ENCODE assay signal across 8 cellular contexts in genomic region chr1:161226759-161227158, GRCh38. TPM values are rescaled to one million over a fixed set of nuclear protein-coding genes. Genes with fewer than 3 reads are reported as not detected.
DNase-seq lines count a peak whose midpoint lies in the region; ATAC-seq and TF ChIP-seq lines count a peak whose summit lies in the region.

No MANE protein-coding gene starts in this region.

- H3K27ac ChIP-seq in CD8-positive, alpha-beta T cell (ENCODE audit: low read depth, low read length), result no peak overlapping the region

- TF ChIP-seq CTCF in CD8-positive, alpha-beta T cell (IDR thresholded peaks at IDR 0.05), result no peak
- no peak for TF ChIP-seq CTCF in neural crest cell (conservative IDR thresholded peaks at IDR 0.05)

- H3K36me3 Mint-ChIP-seq in CD8-positive, alpha-beta T cell, result peaks cover 30% of the 10 kb centered on the region
- H3K36me3 Mint-ChIP-seq in dendritic cell treated with granulocyte-macrophage colony-stimulating factor and Interleukin-4, amounts not matched to agents 40 ng/mL and 50 ng/mL, for 4 days (ENCODE audit: low read depth), result peaks cover 66% of the 10 kb centered on the region
- H3K36me3 Mint-ChIP-seq in neural crest cell (ENCODE audit: low read depth), result no peaks in the 10 kb centered on the region

- no peaks in the 10 kb centered on the region for H3K9me3 Mint-ChIP-seq in CD8-positive, alpha-beta T cell
- H3K9me3 Mint-ChIP-seq in dendritic cell treated with granulocyte-macrophage colony-stimulating factor and Interleukin-4, amounts not matched to agents 40 ng/mL and 50 ng/mL, for 4 days, result no peaks in the 10 kb centered on the region
- H3K9me3 Mint-ChIP-seq in neural crest cell, result peaks cover 6% of the 10 kb centered on the region

- no peaks in the 10 kb centered on the region for H3K27me3 ChIP-seq in CD8-positive, alpha-beta T cell (ENCODE audit: insufficient read depth, low read length)

- ATAC-seq in CD8-positive, alpha-beta T cell, result no peak
- ATAC-seq in HG02852 (IDR thresholded peaks at IDR 0.05; ENCODE audit: unreplicated experiment) (no peak), HG02571 (IDR thresholded peaks at IDR 0.05; ENCODE audit: unreplicated experiment) (no peak)
- no peak for ATAC-seq in activated CD4-positive, CD25-positive, alpha-beta regulatory T cell treated with anti-CD3 and anti-CD28 coated beads, Interleukin-2, amount 50 U/mL, for 24 hours

- intact Hi-C loops in CD8-positive, alpha-beta T cell (cut with DNase I, micrococcal nuclease), result loop anchor here (1.0 to 10.0 kb wide), 9 partner anchors 65 to 518 kb away; partner anchors contain the start of genes CFAP126 (in 2 of the 2), DUSP12 (in 1 of the 2), SDHC (in 1 of the 2) and USF1 (in 1 of the 2)
- intact Hi-C loops in dendritic cell treated with granulocyte-macrophage colony-stimulating factor and Interleukin-4, amounts not matched to agents 40 ng/mL and 50 ng/mL, for 4 days (cut with micrococcal nuclease), result loop anchor here (1.0 to 5.0 kb wide), 4 partner anchors 64 to 156 kb away; partner anchors contain the start of genes CFAP126 and SDHC

- H3K27me3 Mint-ChIP-seq in CD8-positive, alpha-beta T cell (ENCODE audit: low read depth), result no peaks in the 10 kb centered on the region
- no peaks in the 10 kb centered on the region for H3K27me3 Mint-ChIP-seq in dendritic cell treated with granulocyte-macrophage colony-stimulating factor and Interleukin-4, amounts not matched to agents 40 ng/mL and 50 ng/mL, for 4 days
- H3K27me3 Mint-ChIP-seq in neural crest cell (ENCODE audit: low read depth), result no peaks in the 10 kb centered on the region

- no peaks in the 10 kb centered on the region for H3K36me3 ChIP-seq in CD8-positive, alpha-beta T cell (ENCODE audit: insufficient read depth, low read length)

- peaks cover 37% of the 10 kb centered on the region for H3K4me1 ChIP-seq in CD8-positive, alpha-beta T cell (ENCODE audit: insufficient read depth, low read length)

- H3K4me3 ChIP-seq in CD8-positive, alpha-beta T cell (ENCODE audit: low read depth, low read length), result peak overlapping the region; percentile 95

- POLR2A ChIA-PET in CD8-positive, alpha-beta T cell (lab: Charles Lee), result interaction anchor here (1.9 to 2.2 kb wide), 4 partner anchors 24 to 87 kb away, joined by 8 to 42 read pairs (median 16); partner anchors contain the start of genes NDUFS2 and SDHC

- H3K4me3 Mint-ChIP-seq in CD8-positive, alpha-beta T cell, result peak overlapping the region; percentile 100
- H3K4me3 Mint-ChIP-seq in dendritic cell treated with granulocyte-macrophage colony-stimulating factor and Interleukin-4, amounts not matched to agents 40 ng/mL and 50 ng/mL, for 4 days, result peak overlapping the region; percentile 100
- H3K4me3 Mint-ChIP-seq in neural crest cell, result peak overlapping the region; percentile 99

- DNase-seq in CD8-positive, alpha-beta T cell, result no peak
- DNase-seq in NCI-H526 (lab: John Stamatoyannopoulos, UW) (peak; percentile 58 to 64), neural crest cell (ENCODE audit: low read depth, low spot score) (no peak)
- no peak for DNase-seq in activated CD4-positive, CD25-positive, alpha-beta regulatory T cell (lab: John Stamatoyannopoulos, UW)

- CTCF ChIA-PET in CD8-positive, alpha-beta T cell (lab: Charles Lee), result interaction anchor here (0.5 to 12.0 kb wide), 23 partner anchors 9 to 158 kb away, joined by 3 to 191 read pairs (median 11); partner anchors contain the start of genes ADAMTS4, FCER1G, NDUFS2 and NIT1

- no peaks in the 10 kb centered on the region for H3K9me3 ChIP-seq in CD8-positive, alpha-beta T cell (ENCODE audit: low read length)

- peaks cover 43% of the 10 kb centered on the region for H3K4me1 Mint-ChIP-seq in CD8-positive, alpha-beta T cell (ENCODE audit: low read depth)
- H3K4me1 Mint-ChIP-seq in dendritic cell treated with granulocyte-macrophage colony-stimulating factor and Interleukin-4, amounts not matched to agents 40 ng/mL and 50 ng/mL, for 4 days (ENCODE audit: low read depth), result peaks cover 61% of the 10 kb centered on the region
- peaks cover 29% of the 10 kb centered on the region for H3K4me1 Mint-ChIP-seq in neural crest cell

- peak overlapping the region; percentile 49 for H3K27ac Mint-ChIP-seq in CD8-positive, alpha-beta T cell
- peak overlapping the region; percentile 94 for H3K27ac Mint-ChIP-seq in dendritic cell treated with granulocyte-macrophage colony-stimulating factor and Interleukin-4, amounts not matched to agents 40 ng/mL and 50 ng/mL, for 4 days
- H3K27ac Mint-ChIP-seq in neural crest cell (ENCODE audit: unreplicated experiment), result peak overlapping the region; percentile 62

RNA-seq across cellular contexts. Expression of gene TOMM40L, which starts 0.9 kb away (rescaled TPM):
- 1 to 10 TPM; 4.7 to 4.9 TPM for total RNA-seq in CD8-positive, alpha-beta T cell
- total RNA-seq in neural crest cell, result 17.2 and 17.9 TPM in 2 replicates

RNA-seq across cellular contexts. Expression of gene APOA2, which starts 3.3 kb away (rescaled TPM):
- total RNA-seq in CD8-positive, alpha-beta T cell, result not detected
- not detected in 2 replicates for total RNA-seq in neural crest cell

RNA-seq across cellular contexts. Expression of gene NR1I3, which starts 11.2 kb away (rescaled TPM):
- total RNA-seq in CD8-positive, alpha-beta T cell, result not detected
- total RNA-seq in neural crest cell, result not detected in 2 replicates

RNA-seq across cellular contexts. Expression of gene FCER1G, which starts 11.7 kb away (rescaled TPM):
- total RNA-seq in CD8-positive, alpha-beta T cell, result 1 to 10 TPM in 1 of 2 experiments, under 1 TPM in 1; 0.67 to 1.4 TPM
- total RNA-seq in neural crest cell, result 0.93 and 1.6 TPM in 2 replicates

RNA-seq across cellular contexts. Expression of gene NDUFS2, which starts 24.6 kb away (rescaled TPM):
- 10 to 100 TPM; 53.0 to 63.4 TPM for total RNA-seq in CD8-positive, alpha-beta T cell
- 106 and 108 TPM in 2 replicates for total RNA-seq in neural crest cell

Comparison
In these comparisons a context has a peak if more than half of its experiments do, and no peak if none do; other contexts are left out.
1. DNase-seq: peak in NCI-H526 (2 of 2); none in CD8-positive, alpha-beta T cell (0 of 7), neural crest cell (single experiment) and activated CD4-positive, CD25-positive, alpha-beta regulatory T cell (0 of 4).
2. Peak in every context shown above with its lines, with median percentiles within 50 percentile points of each other: H3K27ac Mint-ChIP-seq and H3K4me3 Mint-ChIP-seq.